ENCODE assay signal across 1 cellular context in genomic region chr22:42078469-42079318, GRCh38.
TF ChIP-seq lines count a peak whose summit lies in the region.

No MANE protein-coding gene starts in this region.

TF ChIP-seq in HepG2, 621 proteins besides CTCF, POLR2A, EP300 and RAD21 (continues in another document):
- TF ChIP-seq PAXIP1 (CRISPR knock-in tag; conservative IDR thresholded peaks at IDR 0.05) (no peak; the same call in 1 of the 2 replicates), ZNF256 (CRISPR knock-in tag; conservative IDR thresholded peaks at IDR 0.05) (no peak), ZNF550 (CRISPR knock-in tag; IDR thresholded peaks at IDR 0.05; ENCODE audit: borderline replicate concordance) (no peak), ATM (IDR thresholded peaks at IDR 0.05; ENCODE audit: borderline replicate concordance) (no peak), ZNF563 (CRISPR knock-in tag; IDR thresholded peaks at IDR 0.05) (no peak), POLR2G (IDR thresholded peaks at IDR 0.05; ENCODE audit: low read depth, low read length) (no peak), FOXA1 (IDR thresholded peaks at IDR 0.05) (no peak), FOXA1 (CRISPR knock-in tag; IDR thresholded peaks at IDR 0.05) (no peak), ZSCAN30 (CRISPR knock-in tag; IDR thresholded peaks at IDR 0.05) (no peak), ZNF160 (CRISPR knock-in tag; IDR thresholded peaks at IDR 0.05) (no peak), ZNF121 (CRISPR knock-in tag; IDR thresholded peaks at IDR 0.05) (no peak), HNF4A (CRISPR knock-in tag; IDR thresholded peaks at IDR 0.05) (peak; percentile 30; the same call in 1 of the 2 replicates), SYNCRIP (IDR thresholded peaks at IDR 0.05; ENCODE audit: insufficient read depth, low read depth, low read length) (no peak), JUN (CRISPR knock-in tag; IDR thresholded peaks at IDR 0.05) (no peak), RBFOX2 (IDR thresholded peaks at IDR 0.05; ENCODE audit: low read depth, low read length) (no peak), ZFP36L1 (CRISPR knock-in tag; IDR thresholded peaks at IDR 0.05) (no peak), GZF1 (CRISPR knock-in tag; IDR thresholded peaks at IDR 0.05) (no peak), ZNF800 (CRISPR knock-in tag; IDR thresholded peaks at IDR 0.05) (no peak), ZBTB43 (CRISPR knock-in tag; conservative IDR thresholded peaks at IDR 0.05) (no peak), CHCHD3 (CRISPR knock-in tag; IDR thresholded peaks at IDR 0.05) (no peak), HOXA3 (CRISPR knock-in tag; IDR thresholded peaks at IDR 0.05) (peak; percentile 37; the same call in 1 of the 2 replicates), STAG1 (CRISPR knock-in tag; IDR thresholded peaks at IDR 0.05) (no peak), POGZ (CRISPR knock-in tag; IDR thresholded peaks at IDR 0.05) (no peak), SP5 (CRISPR knock-in tag; IDR thresholded peaks at IDR 0.05; ENCODE audit: borderline replicate concordance, low read depth) (no peak), KLF15 (CRISPR knock-in tag; IDR thresholded peaks at IDR 0.05; ENCODE audit: borderline replicate concordance) (no peak), ISL2 (CRISPR knock-in tag; IDR thresholded peaks at IDR 0.05) (no peak), ZNF614 (CRISPR knock-in tag; IDR thresholded peaks at IDR 0.05; ENCODE audit: borderline replicate concordance) (no peak), KDM5A (IDR thresholded peaks at IDR 0.05; ENCODE audit: borderline replicate concordance, low read length) (no peak), TBL1XR1 (IDR thresholded peaks at IDR 0.05; ENCODE audit: borderline replicate concordance, low read length, partially characterized antibody) (no peak), KDM2A (CRISPR knock-in tag; IDR thresholded peaks at IDR 0.05; ENCODE audit: borderline replicate concordance, low read depth) (no peak), ZNF318 (CRISPR knock-in tag; IDR thresholded peaks at IDR 0.05) (no peak), BRF2 (CRISPR knock-in tag; IDR thresholded peaks at IDR 0.05) (no peak), ZFP82 (CRISPR knock-in tag; IDR thresholded peaks at IDR 0.05; ENCODE audit: borderline replicate concordance) (no peak), ZFP37 (CRISPR knock-in tag; IDR thresholded peaks at IDR 0.05; ENCODE audit: borderline replicate concordance) (no peak)
- TF ChIP-seq, protein P1, sequence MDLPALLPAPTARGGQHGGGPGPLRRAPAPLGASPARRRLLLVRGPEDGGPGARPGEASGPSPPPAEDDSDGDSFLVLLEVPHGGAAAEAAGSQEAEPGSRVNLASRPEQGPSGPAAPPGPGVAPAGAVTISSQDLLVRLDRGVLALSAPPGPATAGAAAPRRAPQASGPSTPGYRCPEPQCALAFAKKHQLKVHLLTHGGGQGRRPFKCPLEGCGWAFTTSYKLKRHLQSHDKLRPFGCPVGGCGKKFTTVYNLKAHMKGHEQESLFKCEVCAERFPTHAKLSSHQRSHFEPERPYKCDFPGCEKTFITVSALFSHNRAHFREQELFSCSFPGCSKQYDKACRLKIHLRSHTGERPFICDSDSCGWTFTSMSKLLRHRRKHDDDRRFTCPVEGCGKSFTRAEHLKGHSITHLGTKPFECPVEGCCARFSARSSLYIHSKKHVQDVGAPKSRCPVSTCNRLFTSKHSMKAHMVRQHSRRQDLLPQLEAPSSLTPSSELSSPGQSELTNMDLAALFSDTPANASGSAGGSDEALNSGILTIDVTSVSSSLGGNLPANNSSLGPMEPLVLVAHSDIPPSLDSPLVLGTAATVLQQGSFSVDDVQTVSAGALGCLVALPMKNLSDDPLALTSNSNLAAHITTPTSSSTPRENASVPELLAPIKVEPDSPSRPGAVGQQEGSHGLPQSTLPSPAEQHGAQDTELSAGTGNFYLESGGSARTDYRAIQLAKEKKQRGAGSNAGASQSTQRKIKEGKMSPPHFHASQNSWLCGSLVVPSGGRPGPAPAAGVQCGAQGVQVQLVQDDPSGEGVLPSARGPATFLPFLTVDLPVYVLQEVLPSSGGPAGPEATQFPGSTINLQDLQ (CRISPR knock-in tag; IDR thresholded peaks at IDR 0.05), result no peak
- TF ChIP-seq, protein P2, sequence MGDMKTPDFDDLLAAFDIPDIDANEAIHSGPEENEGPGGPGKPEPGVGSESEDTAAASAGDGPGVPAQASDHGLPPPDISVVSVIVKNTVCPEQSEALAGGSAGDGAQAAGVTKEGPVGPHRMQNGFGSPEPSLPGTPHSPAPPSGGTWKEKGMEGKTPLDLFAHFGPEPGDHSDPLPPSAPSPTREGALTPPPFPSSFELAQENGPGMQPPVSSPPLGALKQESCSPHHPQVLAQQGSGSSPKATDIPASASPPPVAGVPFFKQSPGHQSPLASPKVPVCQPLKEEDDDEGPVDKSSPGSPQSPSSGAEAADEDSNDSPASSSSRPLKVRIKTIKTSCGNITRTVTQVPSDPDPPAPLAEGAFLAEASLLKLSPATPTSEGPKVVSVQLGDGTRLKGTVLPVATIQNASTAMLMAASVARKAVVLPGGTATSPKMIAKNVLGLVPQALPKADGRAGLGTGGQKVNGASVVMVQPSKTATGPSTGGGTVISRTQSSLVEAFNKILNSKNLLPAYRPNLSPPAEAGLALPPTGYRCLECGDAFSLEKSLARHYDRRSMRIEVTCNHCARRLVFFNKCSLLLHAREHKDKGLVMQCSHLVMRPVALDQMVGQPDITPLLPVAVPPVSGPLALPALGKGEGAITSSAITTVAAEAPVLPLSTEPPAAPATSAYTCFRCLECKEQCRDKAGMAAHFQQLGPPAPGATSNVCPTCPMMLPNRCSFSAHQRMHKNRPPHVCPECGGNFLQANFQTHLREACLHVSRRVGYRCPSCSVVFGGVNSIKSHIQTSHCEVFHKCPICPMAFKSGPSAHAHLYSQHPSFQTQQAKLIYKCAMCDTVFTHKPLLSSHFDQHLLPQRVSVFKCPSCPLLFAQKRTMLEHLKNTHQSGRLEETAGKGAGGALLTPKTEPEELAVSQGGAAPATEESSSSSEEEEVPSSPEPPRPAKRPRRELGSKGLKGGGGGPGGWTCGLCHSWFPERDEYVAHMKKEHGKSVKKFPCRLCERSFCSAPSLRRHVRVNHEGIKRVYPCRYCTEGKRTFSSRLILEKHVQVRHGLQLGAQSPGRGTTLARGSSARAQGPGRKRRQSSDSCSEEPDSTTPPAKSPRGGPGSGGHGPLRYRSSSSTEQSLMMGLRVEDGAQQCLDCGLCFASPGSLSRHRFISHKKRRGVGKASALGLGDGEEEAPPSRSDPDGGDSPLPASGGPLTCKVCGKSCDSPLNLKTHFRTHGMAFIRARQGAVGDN (CRISPR knock-in tag; IDR thresholded peaks at IDR 0.05), result no peak
